8 cellular contexts compared by ENCODE assay signal in the genomic region with DNA sequence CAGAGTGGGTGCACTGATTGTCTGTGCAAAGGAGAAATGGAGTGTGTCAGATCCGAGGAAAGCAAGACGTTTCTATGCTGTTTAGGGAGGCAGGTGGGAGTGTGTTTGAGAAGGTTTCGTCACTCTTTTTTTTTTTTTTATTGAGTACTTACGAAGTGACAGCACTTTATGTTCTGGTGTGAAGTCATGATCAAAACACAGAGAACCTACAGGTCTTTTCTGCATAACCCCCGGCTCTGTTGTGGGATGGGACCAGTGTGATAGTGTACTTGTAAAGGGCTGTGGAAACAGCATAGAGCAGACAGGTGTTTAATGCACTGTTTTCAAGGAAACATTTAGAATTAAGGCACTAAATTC. TPM values are rescaled to one million over a fixed set of nuclear protein-coding genes. Genes with fewer than 3 reads are reported as not detected.
DNase-seq lines count a peak whose midpoint lies in the region; ATAC-seq, FAIRE-seq and TF ChIP-seq lines count a peak whose summit lies in the region.

No MANE protein-coding gene starts in this region.

- DNase-seq in AG04449 (ENCODE audit: low read depth, low spot score) = no peak
- peak; percentile 42 for DNase-seq in adipocyte (ENCODE audit: low read depth)
- no peak for DNase-seq in keratinocyte (ENCODE audit: low read depth, low spot score)
- no peak for DNase-seq in suprapubic skin (ENCODE audit: low spot score in 2 of 2)
- no peak for DNase-seq in GM19238 (ENCODE audit: insufficient read length, low spot score)

- no peak for TF ChIP-seq EP300 in suprapubic skin (IDR thresholded peaks at IDR 0.05)

- H3K36me3 ChIP-seq in adipocyte (ENCODE audit: control insufficient read depth, insufficient read depth, low read length, severe bottlenecking) (peaks cover 35% of the 10 kb centered on the region), keratinocyte (ENCODE audit: control insufficient read depth in 2 of 2, extremely low read depth in 1 of 2, insufficient read depth in 2 of 2, low read length in 2 of 2) (peaks cover 5 to 8% of the 10 kb centered on the region in 2 experiments), suprapubic skin (peaks cover 19% of the 10 kb centered on the region)

- POLR2A ChIA-PET in AG04449 (lab: Yijun Ruan, JAX) = interaction anchor here (0.9 to 1.3 kb wide), 3 partner anchors 10 to 180 kb away, joined by 3 to 4 read pairs (median 3); a partner anchor contains a TSS

- no peak for TF ChIP-seq POLR2A in suprapubic skin (IDR thresholded peaks at IDR 0.05)

- H3K9me3 ChIP-seq in adipocyte (ENCODE audit: control insufficient read depth, low read length) (no peaks in the 10 kb centered on the region), keratinocyte (ENCODE audit: control insufficient read depth, low read depth, low read length) (no peaks in the 10 kb centered on the region), suprapubic skin (no peaks in the 10 kb centered on the region)

- WGBS in suprapubic skin = 2% methylated on average over 5 of the region's 5 CpGs

- peaks cover 21% of the 10 kb centered on the region for H3K4me1 ChIP-seq in adipocyte (ENCODE audit: control insufficient read depth, insufficient read depth, low read length)
- peaks cover 6% of the 10 kb centered on the region for H3K4me1 ChIP-seq in keratinocyte (ENCODE audit: control insufficient read depth, extremely low read depth, insufficient read depth, low read length)
- peaks cover 23% of the 10 kb centered on the region for H3K4me1 ChIP-seq in suprapubic skin

- peak overlapping the region; percentile 100 for H3K4me2 ChIP-seq in keratinocyte (ENCODE audit: control insufficient read depth, extremely low read depth, insufficient read depth, low read depth, low read length)

- no peaks in the 10 kb centered on the region for H3K9me1 ChIP-seq in keratinocyte (ENCODE audit: control insufficient read depth, extremely low read depth, insufficient read depth, low read length)

- H3K27me3 ChIP-seq in adipocyte (replicated peaks; ENCODE audit: control insufficient read depth, insufficient read depth, low read length) = no peaks in the 10 kb centered on the region
- H3K27me3 ChIP-seq in keratinocyte (ENCODE audit: control insufficient read depth, extremely low read depth, insufficient read depth, low read length) = no peaks in the 10 kb centered on the region
- no peaks in the 10 kb centered on the region for H3K27me3 ChIP-seq in suprapubic skin

- dilution Hi-C loops in keratinocyte (cut with MboI; ENCODE audit: extremely low pct_ligation_motif_present, low sequenced_read_pairs) = no loop called here

- no peak for FAIRE-seq in keratinocyte (lab: Jason Lieb, UNC)

- H3K4me3 ChIP-seq in AG04449 (ENCODE audit: low read depth, low read length) (peak overlapping the region; percentile 72), adipocyte (ENCODE audit: low read length) (peak overlapping the region; percentile 94), keratinocyte (ENCODE audit: control insufficient read depth in 2 of 3, extremely low read depth in 1 of 3, insufficient read depth in 2 of 3, low read depth in 1 of 3, low read length in 3 of 3) (peak overlapping the region; percentile 78 to 100 (median 98)), suprapubic skin (peak overlapping the region; percentile 95)

- TF ChIP-seq CTCF in AG04449 (IDR thresholded peaks at IDR 0.05; ENCODE audit: insufficient read depth, low read length, missing control alignments) = no peak
- TF ChIP-seq CTCF in keratinocyte (optimal IDR thresholded peaks at IDR 0.05 in 1 of 3, IDR thresholded peaks at IDR 0.05 in 1 of 3, conservative IDR thresholded peaks at IDR 0.05 in 1 of 3; ENCODE audit: extremely low read depth in 1 of 3, insufficient read depth in 2 of 3, low read length in 3 of 3) = no peak
- no peak for TF ChIP-seq CTCF in suprapubic skin (IDR thresholded peaks at IDR 0.05)

- peak; percentile 0 for ATAC-seq in HG02571 (IDR thresholded peaks at IDR 0.05; ENCODE audit: unreplicated experiment)
- ATAC-seq in GM18867 (IDR thresholded peaks at IDR 0.05; ENCODE audit: unreplicated experiment) = no peak
- no peak for ATAC-seq in GM18868 (IDR thresholded peaks at IDR 0.05; ENCODE audit: unreplicated experiment)

- peak overlapping the region; percentile 94 for H2AFZ ChIP-seq in keratinocyte (ENCODE audit: control insufficient read depth, low read length)

- H3K27ac ChIP-seq in keratinocyte (ENCODE audit: control insufficient read depth, insufficient read depth, low read length) = peak overlapping the region; percentile 95
- peak overlapping the region; percentile 89 for H3K27ac ChIP-seq in suprapubic skin

- H3K79me2 ChIP-seq in keratinocyte (ENCODE audit: control insufficient read depth, insufficient read depth, low read length) = peaks cover 12% of the 10 kb centered on the region

- H4K20me1 ChIP-seq in keratinocyte (ENCODE audit: control insufficient read depth, extremely low read depth, insufficient read depth, low read length) = no peaks in the 10 kb centered on the region

- H3K9ac ChIP-seq in adipocyte (ENCODE audit: low read length) (peak overlapping the region; percentile 92), keratinocyte (ENCODE audit: control insufficient read depth, extremely low read depth, insufficient read depth, low read length) (peak overlapping the region; percentile 95)

- CTCF ChIA-PET in AG04449 (lab: Yijun Ruan, JAX) = interaction anchor here (1.2 to 2.8 kb wide), 6 partner anchors 9 to 189 kb away, joined by 3 to 19 read pairs (median 4); no protein-coding TSS in a partner anchor

RNA-seq across cellular contexts. Expression of a gene that starts 26.7 kb away (rescaled TPM):
- 19.9 to 29.4 TPM (median 26.9 TPM) in 3 replicates for polyA plus RNA-seq in keratinocyte
- polyA plus RNA-seq in keratinocyte (2011; ENCODE audit: low read depth) = 53.7 TPM
- polyA plus RNA-seq in keratinocyte (2011; cell fraction: cytosol; rRNA removed) = 5.6 and 6.8 TPM in 2 replicates
- 95.6 and 106 TPM in 2 replicates for polyA plus RNA-seq in keratinocyte (2011; cell fraction: nucleus; rRNA removed)
- polyA plus RNA-seq in keratinocyte (2012; ENCODE audit: low replicate concordance) = 17.4 and 23.9 TPM in 2 replicates
- 28.0 to 52.2 TPM (median 31.8 TPM) in 3 replicates for polyA minus RNA-seq in keratinocyte
- polyA minus RNA-seq in keratinocyte (2011; cell fraction: cytosol; rRNA and poly(A)+ RNA removed) = 10.4 TPM
- 30.0 and 41.0 TPM in 2 replicates for polyA minus RNA-seq in keratinocyte (2011; cell fraction: nucleus; rRNA and poly(A)+ RNA removed)
- total RNA-seq in suprapubic skin = 10 to 100 TPM; 29.9 to 62.3 (median 46.1) TPM

RNA-seq across cellular contexts. Expression of a gene that starts 54.9 kb away (rescaled TPM):
- 2.8 to 7.2 TPM (median 6.0 TPM) in 3 replicates for polyA plus RNA-seq in keratinocyte
- polyA plus RNA-seq in keratinocyte (2011; ENCODE audit: low read depth) = 1.9 TPM
- polyA plus RNA-seq in keratinocyte (2011; cell fraction: cytosol; rRNA removed) = 2.6 and 3.8 TPM in 2 replicates
- polyA plus RNA-seq in keratinocyte (2011; cell fraction: nucleus; rRNA removed) = 7.6 and 13.4 TPM in 2 replicates
- polyA plus RNA-seq in keratinocyte (2012; ENCODE audit: low replicate concordance) = 3.8 and 5.2 TPM in 2 replicates
- 1.5 to 3.5 TPM in 2 of 3 replicates, not detected in the other for polyA minus RNA-seq in keratinocyte
- 0.96 TPM for polyA minus RNA-seq in keratinocyte (2011; cell fraction: cytosol; rRNA and poly(A)+ RNA removed)
- polyA minus RNA-seq in keratinocyte (2011; cell fraction: nucleus; rRNA and poly(A)+ RNA removed) = 4.1 and 5.2 TPM in 2 replicates
- 1 to 10 TPM; 1.3 to 3.9 (median 2.5) TPM for total RNA-seq in suprapubic skin
